In the genomic region with DNA sequence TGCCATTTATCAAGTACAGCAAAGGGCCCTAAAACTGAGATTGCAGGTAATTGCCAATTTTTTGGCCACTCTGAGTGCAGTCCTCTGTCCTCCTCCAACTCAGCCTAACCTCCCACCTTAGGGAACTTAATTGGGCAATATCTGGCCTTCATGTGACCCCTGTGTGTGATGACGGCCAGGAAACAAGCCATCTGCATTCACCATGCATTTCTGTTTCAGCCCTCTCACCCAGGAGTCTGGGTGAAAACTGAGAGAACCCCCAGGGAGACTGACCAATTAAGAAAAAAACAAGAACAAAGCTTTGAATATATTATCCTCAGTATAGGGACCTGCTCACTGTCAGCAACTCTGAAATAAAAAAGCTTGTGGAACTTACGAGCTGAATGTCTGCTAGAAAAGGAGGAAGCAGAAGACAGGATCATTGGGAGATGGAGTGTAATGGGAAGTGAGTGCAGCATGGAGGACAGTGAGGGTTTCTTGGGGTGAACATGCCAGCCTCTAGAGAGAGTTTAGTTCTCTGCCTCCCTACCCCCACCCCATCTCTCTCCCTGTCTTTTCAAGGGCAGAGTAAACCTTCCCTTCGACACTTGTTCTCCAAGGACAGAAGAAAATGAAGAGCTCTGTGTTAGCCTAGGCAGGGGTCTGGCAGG, we compare ENCODE assay signal across 8 cellular contexts. TPM values are rescaled to one million over a fixed set of nuclear protein-coding genes. Genes with fewer than 3 reads are reported as not detected.
DNase-seq lines count a peak whose midpoint lies in the region; ATAC-seq and TF ChIP-seq lines count a peak whose summit lies in the region.

No MANE protein-coding gene starts in this region.

- no peak for TF ChIP-seq POLR2A in esophagus muscularis mucosa (IDR thresholded peaks at IDR 0.05; ENCODE audit: low read depth)

- no peak overlapping the region for H2AFZ ChIP-seq in KMS-11 (ENCODE audit: low read depth)

- H3K27me3 ChIP-seq in KMS-11 (ENCODE audit: insufficient read depth, low read depth) (no peaks in the 10 kb centered on the region), esophagus muscularis mucosa (no peaks in the 10 kb centered on the region)

- ATAC-seq in GM19328 (IDR thresholded peaks at IDR 0.05; ENCODE audit: unreplicated experiment) (peak; percentile 9), sciatic nerve (peak; percentile 93), HG02571 (IDR thresholded peaks at IDR 0.05; ENCODE audit: unreplicated experiment) (no peak)

- no peaks in the 10 kb centered on the region for H3K36me3 ChIP-seq in KMS-11 (ENCODE audit: insufficient read depth)
- H3K36me3 ChIP-seq in esophagus muscularis mucosa = no peaks in the 10 kb centered on the region

- H3K9ac ChIP-seq in KMS-11 = no peak overlapping the region

- intact Hi-C loops in esophagus muscularis mucosa (cut with DNase I) (no loop called here), sciatic nerve (cut with DNase I) (no loop called here)

- no peak for TF ChIP-seq CTCF in KMS-11 (conservative IDR thresholded peaks at IDR 0.05; ENCODE audit: low read depth, low read length)
- no peak for TF ChIP-seq CTCF in esophagus muscularis mucosa (IDR thresholded peaks at IDR 0.05)

- H3K4me3 ChIP-seq in KMS-11 (IDR thresholded peaks at IDR 0.05; ENCODE audit: insufficient read depth, low read depth, low read length) (no peak overlapping the region), esophagus muscularis mucosa (peak overlapping the region; percentile 0 to 27 (median 4))

- peak overlapping the region; percentile 27 for H3K4me2 ChIP-seq in KMS-11

- no peaks in the 10 kb centered on the region for H4K20me1 ChIP-seq in KMS-11 (ENCODE audit: insufficient read depth)

- 53% methylated on average over 3 of the region's 3 CpGs for WGBS in esophagus muscularis mucosa

- no peaks in the 10 kb centered on the region for H3K79me2 ChIP-seq in KMS-11 (ENCODE audit: insufficient read depth, low read depth)

- H3K9me3 ChIP-seq in esophagus muscularis mucosa = no peaks in the 10 kb centered on the region

- H3K27ac ChIP-seq in KMS-11 = no peak overlapping the region; the same call in 1 of the 2 replicates
- peak overlapping the region; percentile 11 to 57 (median 50) for H3K27ac ChIP-seq in esophagus muscularis mucosa (replicated peaks in 1 of 4)

- H3K4me1 ChIP-seq in KMS-11 (ENCODE audit: low read depth, poor library complexity, severe bottlenecking) = peaks cover 29% of the 10 kb centered on the region
- peaks cover 45 to 50% (median 48%) of the 10 kb centered on the region in 4 donors for H3K4me1 ChIP-seq in esophagus muscularis mucosa

- no peak for TF ChIP-seq EP300 in esophagus muscularis mucosa (IDR thresholded peaks at IDR 0.05)

- DNase-seq in esophagus muscularis mucosa (ENCODE audit: extremely low spot score) = no peak
- DNase-seq in sciatic nerve (ENCODE audit: low spot score) = no peak
- DNase-seq in kidney glomerular epithelial cell (lab: John Stamatoyannopoulos, UW) = no peak
- DNase-seq in SHP77 (lab: John Stamatoyannopoulos, UW) = no peak
- no peak for DNase-seq in stimulated activated CD4-positive, alpha-beta T cell treated with anti-CD3 and anti-CD28 coated beads, Interleukin-2, amount 100 ng/mL, for 24 hours

RNA-seq across cellular contexts. Expression of a gene that starts 9.6 kb away (rescaled TPM):
- total RNA-seq in esophagus muscularis mucosa (10 to 100 TPM; 22.2 to 32.2 (median 24.5) TPM), sciatic nerve (51.8 TPM)
